In the genomic region with DNA sequence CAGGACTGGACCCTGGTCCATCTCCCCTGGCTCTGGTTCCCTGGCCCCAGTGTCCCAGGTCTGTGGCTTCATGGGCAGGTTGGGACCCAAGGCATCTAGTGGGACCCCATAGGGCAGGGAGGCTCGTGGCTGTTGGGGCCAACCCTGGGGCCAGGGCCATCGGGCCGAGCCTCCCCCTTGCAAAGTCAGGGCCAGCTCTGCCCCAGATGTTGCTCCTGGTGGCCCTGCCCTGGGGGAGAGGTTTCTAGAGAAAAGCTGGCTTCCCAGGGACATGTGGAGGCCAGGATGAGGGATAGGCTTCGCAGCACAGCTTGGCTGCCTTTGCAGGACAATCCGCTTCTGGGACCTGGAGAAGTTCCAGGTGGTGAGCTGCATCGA, we compare ENCODE assay signal across 39 cellular contexts. TPM values are rescaled to one million over a fixed set of nuclear protein-coding genes. Genes with fewer than 3 reads are reported as not detected.
"Had no signal": no experiment of that assay in that cellular context is flagged by ENCODE, and none has a peak within 500 bp of the region (broad histone marks: within the 10 kb centered on the region; RNA-seq: fewer than 3 reads in every experiment).

No MANE protein-coding gene starts in this region.

- H3K9me3 ChIP-seq: body of pancreas, breast epithelium, MG63 had no signal

- H3K36me3 Mint-ChIP-seq: activated naive CD4-positive, alpha-beta T cell treated with anti-CD3 and anti-CD28 coated beads, Interleukin-2, amount 50 U/mL, for 24 hours; activated naive CD8-positive, alpha-beta T cell treated with anti-CD3 and anti-CD28 coated beads, Interleukin-2, amount 10 ng/mL, durations not matched to agents 7 days and 5 days had no signal

- H3K4me1 ChIP-seq: breast epithelium had no signal

- ATAC-seq: activated CD8-positive, alpha-beta T cell treated with anti-CD3 and anti-CD28 coated beads for 36 hours; activated T-cell treated with anti-CD3 and anti-CD28 coated beads, Interleukin-2, amount 50 U/mL, for 72 hours; activated T-helper 17 cell treated with anti-CD3 and anti-CD28 coated beads, Interleukin-2, amount 50 U/mL, for 72 hours; body of pancreas; Panc1; SK-N-SH treated with all-trans-retinoic acid at 6 μM for 48 hours had no signal

- H3K4me3 ChIP-seq: body of pancreas, MG63 had no signal

- DNase-seq: activated CD4-positive, alpha-beta T cell treated with anti-CD3 and anti-CD28 coated beads, Interleukin-2, amount 10 ng/mL, durations not matched to agents 24 days and 14 days; activated CD4-positive, alpha-beta T cell treated with anti-CD3 and anti-CD28 coated beads, Interleukin-2, amount 50 U/mL, for 4 hours; activated CD8-positive, alpha-beta T cell treated with anti-CD3 and anti-CD28 coated beads for 36 hours; activated gamma-delta T cell; activated naive CD4-positive, alpha-beta T cell treated with Interleukin-2 at 50 U/mL for 16 hours; activated naive CD8-positive, alpha-beta T cell treated with anti-CD3 and anti-CD28 coated beads, Interleukin-2, amount 10 ng/mL, durations not matched to agents 7 days and 5 days; activated T-cell treated with anti-CD3 and anti-CD28 coated beads, Interleukin-2, amount 50 U/mL, for 1 hour; activated T-cell treated with anti-CD3 and anti-CD28 coated beads, Interleukin-2, amount 50 U/mL, for 72 hours; amygdala; caudate nucleus; Kasumi-1; KG1; MG63; NCI-H1048; NCI-H1105 treated with DMSO at 0.1 percent for 48 hours; NCI-H1436; NCI-H1694; NCI-H1930; NCI-H2081 treated with DMSO at 0.1 percent for 48 hours; NCI-H226; NCI-H446 treated with DMSO at 0.1 percent for 48 hours; NCI-H524; NCI-H69; NCI-H82; SIG-M5; SW 1271; T1000 had no signal

- H3K36me3 ChIP-seq: breast epithelium had no signal

- H3K9me3 Mint-ChIP-seq: activated CD4-positive, alpha-beta T cell treated with anti-CD3 and anti-CD28 coated beads, Interleukin-2, amount 10 ng/mL, durations not matched to agents 24 days and 14 days; activated CD8-positive, alpha-beta T cell treated with anti-CD3 and anti-CD28 coated beads for 36 hours; activated naive CD4-positive, alpha-beta T cell treated with anti-CD3 and anti-CD28 coated beads, Interleukin-2, amount 50 U/mL, for 24 hours; activated naive CD8-positive, alpha-beta T cell treated with anti-CD3 and anti-CD28 coated beads, Interleukin-2, amount 10 ng/mL, durations not matched to agents 7 days and 5 days; activated T-cell treated with anti-CD3 and anti-CD28 coated beads, Interleukin-2, amount 50 U/mL, for 72 hours; activated T-helper 17 cell treated with anti-CD3 and anti-CD28 coated beads, Interleukin-2, amount 50 U/mL, for 72 hours had no signal

- H3K27ac ChIP-seq: body of pancreas had no signal

- H3K27me3 ChIP-seq: body of pancreas, breast epithelium, MG63 had no signal

- H3K27me3 Mint-ChIP-seq: activated CD4-positive, alpha-beta T cell treated with anti-CD3 and anti-CD28 coated beads, Interleukin-2, amount 10 ng/mL, durations not matched to agents 24 days and 14 days; activated CD8-positive, alpha-beta T cell treated with anti-CD3 and anti-CD28 coated beads for 36 hours; activated naive CD4-positive, alpha-beta T cell treated with anti-CD3 and anti-CD28 coated beads, Interleukin-2, amount 50 U/mL, for 24 hours; activated naive CD8-positive, alpha-beta T cell treated with anti-CD3 and anti-CD28 coated beads, Interleukin-2, amount 10 ng/mL, durations not matched to agents 7 days and 5 days; activated T-helper 17 cell treated with anti-CD3 and anti-CD28 coated beads, Interleukin-2, amount 50 U/mL, for 72 hours had no signal

- H3K27ac Mint-ChIP-seq: activated CD4-positive, alpha-beta T cell treated with anti-CD3 and anti-CD28 coated beads, Interleukin-2, amount 10 ng/mL, durations not matched to agents 24 days and 14 days; activated CD8-positive, alpha-beta T cell treated with anti-CD3 and anti-CD28 coated beads for 36 hours; activated naive CD4-positive, alpha-beta T cell treated with anti-CD3 and anti-CD28 coated beads, Interleukin-2, amount 50 U/mL, for 24 hours; activated naive CD8-positive, alpha-beta T cell treated with anti-CD3 and anti-CD28 coated beads, Interleukin-2, amount 10 ng/mL, durations not matched to agents 7 days and 5 days; activated T-cell treated with anti-CD3 and anti-CD28 coated beads, Interleukin-2, amount 50 U/mL, for 72 hours; activated T-helper 17 cell treated with anti-CD3 and anti-CD28 coated beads, Interleukin-2, amount 50 U/mL, for 72 hours had no signal

- H3K4me1 Mint-ChIP-seq: activated CD4-positive, alpha-beta T cell treated with anti-CD3 and anti-CD28 coated beads, Interleukin-2, amount 10 ng/mL, durations not matched to agents 24 days and 14 days; activated naive CD4-positive, alpha-beta T cell treated with anti-CD3 and anti-CD28 coated beads, Interleukin-2, amount 50 U/mL, for 24 hours; activated naive CD8-positive, alpha-beta T cell treated with anti-CD3 and anti-CD28 coated beads, Interleukin-2, amount 10 ng/mL, durations not matched to agents 7 days and 5 days; activated T-helper 17 cell treated with anti-CD3 and anti-CD28 coated beads, Interleukin-2, amount 50 U/mL, for 72 hours had no signal

- H3K4me3 Mint-ChIP-seq: activated CD4-positive, alpha-beta T cell treated with anti-CD3 and anti-CD28 coated beads, Interleukin-2, amount 10 ng/mL, durations not matched to agents 24 days and 14 days; activated CD8-positive, alpha-beta T cell treated with anti-CD3 and anti-CD28 coated beads for 36 hours; activated naive CD4-positive, alpha-beta T cell treated with anti-CD3 and anti-CD28 coated beads, Interleukin-2, amount 50 U/mL, for 24 hours; activated naive CD8-positive, alpha-beta T cell treated with anti-CD3 and anti-CD28 coated beads, Interleukin-2, amount 10 ng/mL, durations not matched to agents 7 days and 5 days; activated T-cell treated with anti-CD3 and anti-CD28 coated beads, Interleukin-2, amount 50 U/mL, for 72 hours; activated T-helper 17 cell treated with anti-CD3 and anti-CD28 coated beads, Interleukin-2, amount 50 U/mL, for 72 hours had no signal

RNA-seq across cellular contexts. Expression of a gene that starts 50.1 kb away (rescaled TPM):
- total RNA-seq: T-helper 1 cell treated with Interleukin-12 subunit alpha and Interleukin-12 subunit beta and Interleukin-4 antibody, amounts not matched to agents 30 ng/mL and 1 ng/mL, for 36 hours; T-helper 2 cell treated with Interferon-gamma antibody and Interleukin-4, amounts not matched to agents 100 ng/mL and 5 ng/mL, for 36 hours had no signal

RNA-seq across cellular contexts. Expression of a gene that starts 57.6 kb away (rescaled TPM):
- total RNA-seq: activated CD4-positive, alpha-beta T cell treated with anti-CD3 and anti-CD28 coated beads, Interleukin-2, amount 10 ng/mL, durations not matched to agents 24 days and 14 days; activated CD8-positive, alpha-beta memory T cell treated with anti-CD3 and anti-CD28 coated beads for 36 hours; activated T-helper 17 cell treated with anti-CD3 and anti-CD28 coated beads, Interleukin-2, amount 50 U/mL, for 72 hours; astrocyte; RPMI7951; SK-MEL-5; T-helper 1 cell treated with Interleukin-12 subunit alpha and Interleukin-12 subunit beta and Interleukin-4 antibody, amounts not matched to agents 30 ng/mL and 1 ng/mL, for 36 hours; T-helper 2 cell treated with Interferon-gamma antibody and Interleukin-4, amounts not matched to agents 100 ng/mL and 5 ng/mL, for 36 hours had no signal
